2 cellular contexts compared by ENCODE assay signal in the genomic region with DNA sequence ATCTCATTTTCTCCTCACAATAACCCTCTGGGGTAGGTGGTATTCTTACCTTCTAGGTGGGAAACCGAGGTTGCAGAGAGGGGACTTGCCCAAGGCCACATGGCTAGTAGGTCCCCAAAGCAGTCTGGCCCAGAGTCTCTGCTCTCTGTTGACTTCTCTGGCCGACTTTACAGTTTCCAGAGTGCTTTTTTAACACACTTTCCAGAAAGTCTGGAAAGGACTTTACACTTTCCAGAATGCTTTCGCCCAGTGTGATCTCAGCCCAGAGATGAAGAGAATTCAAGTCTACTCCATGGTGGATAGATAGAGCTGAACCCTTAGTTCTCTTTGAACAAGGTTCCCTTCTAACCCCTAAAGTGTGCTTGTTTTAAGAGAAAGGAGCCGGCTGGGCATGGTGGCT.
TF ChIP-seq lines count a peak whose summit lies in the region.

No MANE protein-coding gene starts in this region.

TF ChIP-seq in HEK293, 187 proteins besides CTCF, POLR2A, EP300 and RAD21:
- TF ChIP-seq PRDM1 (tag by site-specific recombination; IDR thresholded peaks at IDR 0.05): peak; percentile 66
- no peak for TF ChIP-seq SCRT1 (tag by site-specific recombination; IDR thresholded peaks at IDR 0.05; ENCODE audit: borderline replicate concordance)
TF ChIP-seq in HEK293: peak in this region for 1.

TF ChIP-seq in K562, 482 proteins besides CTCF, POLR2A, EP300 and RAD21:
- TF ChIP-seq ZNF143 (CRISPR knock-in tag; IDR thresholded peaks at IDR 0.05) (no peak), ZNF3 (CRISPR knock-in tag; IDR thresholded peaks at IDR 0.05) (no peak), PTBP1 (IDR thresholded peaks at IDR 0.05; ENCODE audit: low read depth, low read length) (no peak), ZNF124 (CRISPR knock-in tag; IDR thresholded peaks at IDR 0.05) (no peak), ILF3 (IDR thresholded peaks at IDR 0.05; ENCODE audit: borderline replicate concordance) (no peak), RBM17 (IDR thresholded peaks at IDR 0.05; ENCODE audit: borderline replicate concordance, low read depth, low read length) (no peak)
- TF ChIP-seq, protein P1, sequence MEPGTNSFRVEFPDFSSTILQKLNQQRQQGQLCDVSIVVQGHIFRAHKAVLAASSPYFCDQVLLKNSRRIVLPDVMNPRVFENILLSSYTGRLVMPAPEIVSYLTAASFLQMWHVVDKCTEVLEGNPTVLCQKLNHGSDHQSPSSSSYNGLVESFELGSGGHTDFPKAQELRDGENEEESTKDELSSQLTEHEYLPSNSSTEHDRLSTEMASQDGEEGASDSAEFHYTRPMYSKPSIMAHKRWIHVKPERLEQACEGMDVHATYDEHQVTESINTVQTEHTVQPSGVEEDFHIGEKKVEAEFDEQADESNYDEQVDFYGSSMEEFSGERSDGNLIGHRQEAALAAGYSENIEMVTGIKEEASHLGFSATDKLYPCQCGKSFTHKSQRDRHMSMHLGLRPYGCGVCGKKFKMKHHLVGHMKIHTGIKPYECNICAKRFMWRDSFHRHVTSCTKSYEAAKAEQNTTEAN (CRISPR knock-in tag; IDR thresholded peaks at IDR 0.05): no peak
- TF ChIP-seq, protein P2, sequence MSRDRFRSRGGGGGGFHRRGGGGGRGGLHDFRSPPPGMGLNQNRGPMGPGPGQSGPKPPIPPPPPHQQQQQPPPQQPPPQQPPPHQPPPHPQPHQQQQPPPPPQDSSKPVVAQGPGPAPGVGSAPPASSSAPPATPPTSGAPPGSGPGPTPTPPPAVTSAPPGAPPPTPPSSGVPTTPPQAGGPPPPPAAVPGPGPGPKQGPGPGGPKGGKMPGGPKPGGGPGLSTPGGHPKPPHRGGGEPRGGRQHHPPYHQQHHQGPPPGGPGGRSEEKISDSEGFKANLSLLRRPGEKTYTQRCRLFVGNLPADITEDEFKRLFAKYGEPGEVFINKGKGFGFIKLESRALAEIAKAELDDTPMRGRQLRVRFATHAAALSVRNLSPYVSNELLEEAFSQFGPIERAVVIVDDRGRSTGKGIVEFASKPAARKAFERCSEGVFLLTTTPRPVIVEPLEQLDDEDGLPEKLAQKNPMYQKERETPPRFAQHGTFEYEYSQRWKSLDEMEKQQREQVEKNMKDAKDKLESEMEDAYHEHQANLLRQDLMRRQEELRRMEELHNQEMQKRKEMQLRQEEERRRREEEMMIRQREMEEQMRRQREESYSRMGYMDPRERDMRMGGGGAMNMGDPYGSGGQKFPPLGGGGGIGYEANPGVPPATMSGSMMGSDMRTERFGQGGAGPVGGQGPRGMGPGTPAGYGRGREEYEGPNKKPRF (IDR thresholded peaks at IDR 0.05; ENCODE audit: low read depth, low read length): no peak
- TF ChIP-seq, protein P3, sequence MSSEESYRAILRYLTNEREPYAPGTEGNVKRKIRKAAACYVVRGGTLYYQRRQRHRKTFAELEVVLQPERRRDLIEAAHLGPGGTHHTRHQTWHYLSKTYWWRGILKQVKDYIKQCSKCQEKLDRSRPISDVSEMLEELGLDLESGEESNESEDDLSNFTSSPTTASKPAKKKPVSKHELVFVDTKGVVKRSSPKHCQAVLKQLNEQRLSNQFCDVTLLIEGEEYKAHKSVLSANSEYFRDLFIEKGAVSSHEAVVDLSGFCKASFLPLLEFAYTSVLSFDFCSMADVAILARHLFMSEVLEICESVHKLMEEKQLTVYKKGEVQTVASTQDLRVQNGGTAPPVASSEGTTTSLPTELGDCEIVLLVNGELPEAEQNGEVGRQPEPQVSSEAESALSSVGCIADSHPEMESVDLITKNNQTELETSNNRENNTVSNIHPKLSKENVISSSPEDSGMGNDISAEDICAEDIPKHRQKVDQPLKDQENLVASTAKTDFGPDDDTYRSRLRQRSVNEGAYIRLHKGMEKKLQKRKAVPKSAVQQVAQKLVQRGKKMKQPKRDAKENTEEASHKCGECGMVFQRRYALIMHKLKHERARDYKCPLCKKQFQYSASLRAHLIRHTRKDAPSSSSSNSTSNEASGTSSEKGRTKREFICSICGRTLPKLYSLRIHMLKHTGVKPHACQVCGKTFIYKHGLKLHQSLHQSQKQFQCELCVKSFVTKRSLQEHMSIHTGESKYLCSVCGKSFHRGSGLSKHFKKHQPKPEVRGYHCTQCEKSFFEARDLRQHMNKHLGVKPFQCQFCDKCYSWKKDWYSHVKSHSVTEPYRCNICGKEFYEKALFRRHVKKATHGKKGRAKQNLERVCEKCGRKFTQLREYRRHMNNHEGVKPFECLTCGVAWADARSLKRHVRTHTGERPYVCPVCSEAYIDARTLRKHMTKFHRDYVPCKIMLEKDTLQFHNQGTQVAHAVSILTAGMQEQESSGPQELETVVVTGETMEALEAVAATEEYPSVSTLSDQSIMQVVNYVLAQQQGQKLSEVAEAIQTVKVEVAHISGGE (CRISPR knock-in tag; IDR thresholded peaks at IDR 0.05): no peak
- TF ChIP-seq, protein P4, sequence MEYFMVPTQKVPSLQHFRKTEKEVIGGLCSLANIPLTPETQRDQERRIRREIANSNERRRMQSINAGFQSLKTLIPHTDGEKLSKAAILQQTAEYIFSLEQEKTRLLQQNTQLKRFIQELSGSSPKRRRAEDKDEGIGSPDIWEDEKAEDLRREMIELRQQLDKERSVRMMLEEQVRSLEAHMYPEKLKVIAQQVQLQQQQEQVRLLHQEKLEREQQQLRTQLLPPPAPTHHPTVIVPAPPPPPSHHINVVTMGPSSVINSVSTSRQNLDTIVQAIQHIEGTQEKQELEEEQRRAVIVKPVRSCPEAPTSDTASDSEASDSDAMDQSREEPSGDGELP (CRISPR knock-in tag; IDR thresholded peaks at IDR 0.05; ENCODE audit: borderline replicate concordance): no peak
- TF ChIP-seq, protein P5, sequence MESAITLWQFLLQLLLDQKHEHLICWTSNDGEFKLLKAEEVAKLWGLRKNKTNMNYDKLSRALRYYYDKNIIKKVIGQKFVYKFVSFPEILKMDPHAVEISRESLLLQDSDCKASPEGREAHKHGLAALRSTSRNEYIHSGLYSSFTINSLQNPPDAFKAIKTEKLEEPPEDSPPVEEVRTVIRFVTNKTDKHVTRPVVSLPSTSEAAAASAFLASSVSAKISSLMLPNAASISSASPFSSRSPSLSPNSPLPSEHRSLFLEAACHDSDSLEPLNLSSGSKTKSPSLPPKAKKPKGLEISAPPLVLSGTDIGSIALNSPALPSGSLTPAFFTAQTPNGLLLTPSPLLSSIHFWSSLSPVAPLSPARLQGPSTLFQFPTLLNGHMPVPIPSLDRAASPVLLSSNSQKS (CRISPR knock-in tag; IDR thresholded peaks at IDR 0.05): no peak
